In genomic region chr19:6527893-6528543, GRCh38 we compare ENCODE assay signal across 1 cellular context.
TF ChIP-seq lines count a peak whose summit lies in the region.

No MANE protein-coding gene starts in this region.

TF ChIP-seq in GM12878, 131 proteins besides CTCF, POLR2A, EP300 and RAD21 (continues in another document):
- TF ChIP-seq GATAD2B (conservative IDR thresholded peaks at IDR 0.05; ENCODE audit: low read depth) (no peak; the same call in 1 of the 2 replicates), SP1 (IDR thresholded peaks at IDR 0.05; ENCODE audit: low read depth, low read length) (peak; percentile 38), NRF1 (conservative IDR thresholded peaks at IDR 0.05; ENCODE audit: low read depth, low read length) (no peak), ZBTB33 (IDR thresholded peaks at IDR 0.05) (no peak), KDM1A (IDR thresholded peaks at IDR 0.05; ENCODE audit: borderline replicate concordance) (no peak), RBBP5 (conservative IDR thresholded peaks at IDR 0.05) (peak; percentile 34; the same call in 1 of the 2 replicates), MYC (IDR thresholded peaks at IDR 0.05; ENCODE audit: insufficient read depth, insufficient read length, insufficient replicate concordance, low read length, severe bottlenecking) (no peak), NKRF (conservative IDR thresholded peaks at IDR 0.05) (peak; percentile 76; the same call in 1 of the 2 replicates), HDGF (IDR thresholded peaks at IDR 0.05) (no peak), MYB (IDR thresholded peaks at IDR 0.05; ENCODE audit: borderline replicate concordance, low read depth, low read length) (0 out of 2 replicates have a peak, but pooled peaks have one; percentile 14), GABPA (IDR thresholded peaks at IDR 0.05; ENCODE audit: low read depth) (peak; percentile 82), BCL11A (IDR thresholded peaks at IDR 0.05; ENCODE audit: low read depth, low read length) (0 out of 2 replicates have a peak, but pooled peaks have one; percentile 19), ZNF384 (IDR thresholded peaks at IDR 0.05; ENCODE audit: borderline replicate concordance, low read depth, low read length) (peak; percentile 94), YBX1 (IDR thresholded peaks at IDR 0.05) (no peak), KAT2A (conservative IDR thresholded peaks at IDR 0.05; ENCODE audit: control insufficient read depth, low read depth, low read length) (no peak), EGR1 (IDR thresholded peaks at IDR 0.05; ENCODE audit: borderline replicate concordance in 1 of 2, low read depth in 2 of 2, low read length in 2 of 2) (no peak), HDAC2 (IDR thresholded peaks at IDR 0.05) (0 out of 2 replicates have a peak, but pooled peaks have one; percentile 41), BHLHE40 (IDR thresholded peaks at IDR 0.05; ENCODE audit: borderline replicate concordance in 1 of 2, low read depth in 2 of 2, low read length in 1 of 2) (peak; percentile 81 to 82), ASH2L (IDR thresholded peaks at IDR 0.05; ENCODE audit: borderline replicate concordance, low read depth) (no peak; the same call in 1 of the 2 replicates), YY1 (IDR thresholded peaks at IDR 0.05; ENCODE audit: low read depth, low read length) (0 out of 2 replicates have a peak, but pooled peaks have one; percentile 6), FOXM1 (IDR thresholded peaks at IDR 0.05; ENCODE audit: low read depth, low read length) (no peak; the same call in 1 of the 2 replicates), ZNF274 (IDR thresholded peaks at IDR 0.05; ENCODE audit: insufficient read depth, insufficient read length) (no peak), EZH2 (IDR thresholded peaks at IDR 0.05; ENCODE audit: borderline replicate concordance, control insufficient read depth, low read depth, low read length) (no peak), SMC3 (IDR thresholded peaks at IDR 0.05; ENCODE audit: borderline replicate concordance, low read length) (no peak), ZBTB11 (CRISPR knock-in tag; IDR thresholded peaks at IDR 0.05) (0 out of 2 replicates have a peak, but pooled peaks have one; percentile 13), SIX5 (IDR thresholded peaks at IDR 0.05; ENCODE audit: low read depth, low read length, severe bottlenecking) (no peak), SKIL (IDR thresholded peaks at IDR 0.05; ENCODE audit: low read depth, poor library complexity, severe bottlenecking) (peak; percentile 98), BACH1 (IDR thresholded peaks at IDR 0.05; ENCODE audit: borderline replicate concordance) (no peak), USF2 (IDR thresholded peaks at IDR 0.05; ENCODE audit: borderline replicate concordance, low read depth, low read length) (no peak; the same call in 1 of the 2 replicates), SRF (IDR thresholded peaks at IDR 0.05; ENCODE audit: low read depth in 2 of 2, low read length in 2 of 2) (no peak), BCL3 (IDR thresholded peaks at IDR 0.05; ENCODE audit: borderline replicate concordance, insufficient read depth, low read depth, low read length, poor library complexity, severe bottlenecking) (peak; percentile 15), CEBPB (IDR thresholded peaks at IDR 0.05; ENCODE audit: borderline replicate concordance in 1 of 2, low read depth in 2 of 2, low read length in 2 of 2) (no peak; a peak in 1 of 4 replicates)
- TF ChIP-seq, protein P1, sequence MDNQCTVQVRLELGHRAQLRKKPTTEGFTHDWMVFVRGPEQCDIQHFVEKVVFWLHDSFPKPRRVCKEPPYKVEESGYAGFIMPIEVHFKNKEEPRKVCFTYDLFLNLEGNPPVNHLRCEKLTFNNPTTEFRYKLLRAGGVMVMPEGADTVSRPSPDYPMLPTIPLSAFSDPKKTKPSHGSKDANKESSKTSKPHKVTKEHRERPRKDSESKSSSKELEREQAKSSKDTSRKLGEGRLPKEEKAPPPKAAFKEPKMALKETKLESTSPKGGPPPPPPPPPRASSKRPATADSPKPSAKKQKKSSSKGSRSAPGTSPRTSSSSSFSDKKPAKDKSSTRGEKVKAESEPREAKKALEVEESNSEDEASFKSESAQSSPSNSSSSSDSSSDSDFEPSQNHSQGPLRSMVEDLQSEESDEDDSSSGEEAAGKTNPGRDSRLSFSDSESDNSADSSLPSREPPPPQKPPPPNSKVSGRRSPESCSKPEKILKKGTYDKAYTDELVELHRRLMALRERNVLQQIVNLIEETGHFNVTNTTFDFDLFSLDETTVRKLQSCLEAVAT (IDR thresholded peaks at IDR 0.05): no peak; the same call in 1 of the 2 replicates
- TF ChIP-seq, protein P2, sequence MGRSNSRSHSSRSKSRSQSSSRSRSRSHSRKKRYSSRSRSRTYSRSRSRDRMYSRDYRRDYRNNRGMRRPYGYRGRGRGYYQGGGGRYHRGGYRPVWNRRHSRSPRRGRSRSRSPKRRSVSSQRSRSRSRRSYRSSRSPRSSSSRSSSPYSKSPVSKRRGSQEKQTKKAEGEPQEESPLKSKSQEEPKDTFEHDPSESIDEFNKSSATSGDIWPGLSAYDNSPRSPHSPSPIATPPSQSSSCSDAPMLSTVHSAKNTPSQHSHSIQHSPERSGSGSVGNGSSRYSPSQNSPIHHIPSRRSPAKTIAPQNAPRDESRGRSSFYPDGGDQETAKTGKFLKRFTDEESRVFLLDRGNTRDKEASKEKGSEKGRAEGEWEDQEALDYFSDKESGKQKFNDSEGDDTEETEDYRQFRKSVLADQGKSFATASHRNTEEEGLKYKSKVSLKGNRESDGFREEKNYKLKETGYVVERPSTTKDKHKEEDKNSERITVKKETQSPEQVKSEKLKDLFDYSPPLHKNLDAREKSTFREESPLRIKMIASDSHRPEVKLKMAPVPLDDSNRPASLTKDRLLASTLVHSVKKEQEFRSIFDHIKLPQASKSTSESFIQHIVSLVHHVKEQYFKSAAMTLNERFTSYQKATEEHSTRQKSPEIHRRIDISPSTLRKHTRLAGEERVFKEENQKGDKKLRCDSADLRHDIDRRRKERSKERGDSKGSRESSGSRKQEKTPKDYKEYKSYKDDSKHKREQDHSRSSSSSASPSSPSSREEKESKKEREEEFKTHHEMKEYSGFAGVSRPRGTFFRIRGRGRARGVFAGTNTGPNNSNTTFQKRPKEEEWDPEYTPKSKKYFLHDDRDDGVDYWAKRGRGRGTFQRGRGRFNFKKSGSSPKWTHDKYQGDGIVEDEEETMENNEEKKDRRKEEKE (IDR thresholded peaks at IDR 0.05): no peak
- TF ChIP-seq, protein P3, sequence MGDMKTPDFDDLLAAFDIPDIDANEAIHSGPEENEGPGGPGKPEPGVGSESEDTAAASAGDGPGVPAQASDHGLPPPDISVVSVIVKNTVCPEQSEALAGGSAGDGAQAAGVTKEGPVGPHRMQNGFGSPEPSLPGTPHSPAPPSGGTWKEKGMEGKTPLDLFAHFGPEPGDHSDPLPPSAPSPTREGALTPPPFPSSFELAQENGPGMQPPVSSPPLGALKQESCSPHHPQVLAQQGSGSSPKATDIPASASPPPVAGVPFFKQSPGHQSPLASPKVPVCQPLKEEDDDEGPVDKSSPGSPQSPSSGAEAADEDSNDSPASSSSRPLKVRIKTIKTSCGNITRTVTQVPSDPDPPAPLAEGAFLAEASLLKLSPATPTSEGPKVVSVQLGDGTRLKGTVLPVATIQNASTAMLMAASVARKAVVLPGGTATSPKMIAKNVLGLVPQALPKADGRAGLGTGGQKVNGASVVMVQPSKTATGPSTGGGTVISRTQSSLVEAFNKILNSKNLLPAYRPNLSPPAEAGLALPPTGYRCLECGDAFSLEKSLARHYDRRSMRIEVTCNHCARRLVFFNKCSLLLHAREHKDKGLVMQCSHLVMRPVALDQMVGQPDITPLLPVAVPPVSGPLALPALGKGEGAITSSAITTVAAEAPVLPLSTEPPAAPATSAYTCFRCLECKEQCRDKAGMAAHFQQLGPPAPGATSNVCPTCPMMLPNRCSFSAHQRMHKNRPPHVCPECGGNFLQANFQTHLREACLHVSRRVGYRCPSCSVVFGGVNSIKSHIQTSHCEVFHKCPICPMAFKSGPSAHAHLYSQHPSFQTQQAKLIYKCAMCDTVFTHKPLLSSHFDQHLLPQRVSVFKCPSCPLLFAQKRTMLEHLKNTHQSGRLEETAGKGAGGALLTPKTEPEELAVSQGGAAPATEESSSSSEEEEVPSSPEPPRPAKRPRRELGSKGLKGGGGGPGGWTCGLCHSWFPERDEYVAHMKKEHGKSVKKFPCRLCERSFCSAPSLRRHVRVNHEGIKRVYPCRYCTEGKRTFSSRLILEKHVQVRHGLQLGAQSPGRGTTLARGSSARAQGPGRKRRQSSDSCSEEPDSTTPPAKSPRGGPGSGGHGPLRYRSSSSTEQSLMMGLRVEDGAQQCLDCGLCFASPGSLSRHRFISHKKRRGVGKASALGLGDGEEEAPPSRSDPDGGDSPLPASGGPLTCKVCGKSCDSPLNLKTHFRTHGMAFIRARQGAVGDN (IDR thresholded peaks at IDR 0.05): peak; percentile 99
